ENCODE assay signal across 1 cellular context in the genomic region with DNA sequence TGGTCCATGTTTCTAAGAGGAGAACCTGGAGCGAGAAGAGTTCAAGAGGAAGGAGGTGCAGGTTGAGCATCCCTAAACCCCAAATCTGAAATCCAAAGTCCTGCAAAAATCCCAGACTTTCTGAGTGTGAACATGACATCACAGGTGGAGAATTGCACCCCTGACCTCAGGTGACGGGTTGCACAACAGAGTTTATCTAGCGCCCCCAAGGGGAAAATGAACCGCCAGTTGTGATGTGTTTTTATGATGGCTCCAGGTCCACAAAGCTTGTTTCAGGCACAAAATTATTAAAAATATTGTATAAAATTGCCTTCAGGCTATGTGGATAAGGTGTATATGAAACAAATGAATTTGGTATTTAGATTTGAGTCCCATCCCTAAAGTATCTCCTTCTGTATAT.
TF ChIP-seq lines count a peak whose summit lies in the region.

No MANE protein-coding gene starts in this region.

TF ChIP-seq in GM23338, 12 proteins besides CTCF, POLR2A, EP300 and RAD21 (continued from another document):
- TF ChIP-seq REST (IDR thresholded peaks at IDR 0.05; ENCODE audit: unreplicated experiment) (no peak), JUNB (IDR thresholded peaks at IDR 0.05; ENCODE audit: unreplicated experiment) (no peak), CREB1 (CRISPR knock-in tag; IDR thresholded peaks at IDR 0.05; ENCODE audit: low read depth) (no peak)
